In genomic region chr1:220294754-220295419, GRCh38 we compare ENCODE assay signal across 35 cellular contexts. TPM values are rescaled to one million over a fixed set of nuclear protein-coding genes. Genes with fewer than 3 reads are reported as not detected.
DNase-seq lines count a peak whose midpoint lies in the region; ATAC-seq, FAIRE-seq and TF ChIP-seq lines count a peak whose summit lies in the region.
"Had no signal": no experiment of that assay in that cellular context is flagged by ENCODE, and none has a peak within 500 bp of the region (broad histone marks: within the 10 kb centered on the region; RNA-seq: fewer than 3 reads in every experiment).

No MANE protein-coding gene starts in this region.

- no peak overlapping the region for H2AFZ ChIP-seq in astrocyte (ENCODE audit: low read depth, low read length)
- H2AFZ ChIP-seq: GM23338 had no signal

- no peaks in the 10 kb centered on the region for H3K36me3 ChIP-seq in astrocyte (ENCODE audit: insufficient read depth, low read length)
- H3K36me3 ChIP-seq: left ventricle myocardium inferior, uterus had no signal

- H3K27me3 Mint-ChIP-seq in HFFc6 (ENCODE audit: insufficient read depth) (peaks cover 5% of the 10 kb centered on the region; the same call in 1 of the 2 replicates), astrocyte (ENCODE audit: low read depth, unreplicated experiment) (peaks cover 2% of the 10 kb centered on the region)

- peak overlapping the region; percentile 57 for H3K4me3 Mint-ChIP-seq in HFFc6
- H3K4me3 Mint-ChIP-seq in astrocyte (ENCODE audit: unreplicated experiment), result no peak overlapping the region
- H3K4me3 Mint-ChIP-seq: activated naive CD8-positive, alpha-beta T cell; GM23338; stimulated activated naive CD8-positive, alpha-beta T cell treated with anti-CD3 and anti-CD28 coated beads, Interleukin-15, amount 100 ng/mL, for 72 hours had no signal

- H3K27ac ChIP-seq in astrocyte (ENCODE audit: low read depth, low read length), result no peak overlapping the region
- H3K27ac ChIP-seq: coronary artery, epithelial cell of prostate, left ventricle myocardium inferior, uterus had no signal

- peak; percentile 12 for DNase-seq in AG20443 (ENCODE audit: low spot score)
- DNase-seq in HFFc6, result peak; percentile 77
- peak; percentile 75 for DNase-seq in astrocyte (ENCODE audit: low read depth)
- DNase-seq in iris pigment epithelial cell (ENCODE audit: low read depth), result peak; percentile 10
- no peak for DNase-seq in NCI-H1930 (lab: John Stamatoyannopoulos, UW)
- DNase-seq in NCI-H1048 (lab: John Stamatoyannopoulos, UW), result no peak
- DNase-seq in medulla oblongata (ENCODE audit: extremely low spot score), result no peak
- DNase-seq: ACHN; activated CD4-positive, alpha-beta T cell treated with anti-CD3 and anti-CD28 coated beads, Interleukin-2, amount 50 U/mL, for 1 hour; activated effector memory CD4-positive, alpha-beta T cell treated with Interleukin-2 at 50 U/mL for 16 hours; activated T-cell treated with anti-CD3 and anti-CD28 coated beads, Interleukin-2, amount 50 U/mL, for 1 hour; aorta; C1 segment of cervical spinal cord; caudate nucleus; DMS153; effector CD8-positive, alpha-beta T cell; foreskin fibroblast; GDM1; head of caudate nucleus; left ventricle myocardium inferior; NCI-H1417; NCI-H2029 treated with DMSO at 0.1 percent for 48 hours; NCI-H2227 treated with DMSO at 0.1 percent for 48 hours; NCI-H748 treated with DMSO at 0.1 percent for 48 hours; right cardiac atrium; stimulated activated CD4-positive, alpha-beta T cell treated with anti-CD3 and anti-CD28 coated beads, Interleukin-12 subunit alpha, Interleukin-12 subunit beta, amount 100 ng/mL, for 4 hours; stimulated activated CD4-positive, alpha-beta T cell treated with anti-CD3 and anti-CD28 coated beads, Interleukin-2, amount 100 ng/mL, for 48 hours; stimulated activated naive CD8-positive, alpha-beta T cell treated with anti-CD3 and anti-CD28 coated beads, Interleukin-15, amount 100 ng/mL, for 72 hours; uterus had no signal

- peaks cover 8% of the 10 kb centered on the region for H3K4me1 ChIP-seq in astrocyte (ENCODE audit: insufficient read depth, low read length)
- H3K4me1 ChIP-seq: uterus had no signal

- no peaks in the 10 kb centered on the region for H3K9me3 ChIP-seq in astrocyte (ENCODE audit: insufficient read depth, low read depth, low read length)
- H3K9me3 ChIP-seq: left ventricle myocardium inferior, uterus had no signal

- H3K36me3 Mint-ChIP-seq in HFFc6 (ENCODE audit: low read depth), result no peaks in the 10 kb centered on the region
- H3K36me3 Mint-ChIP-seq in astrocyte (ENCODE audit: low read depth, unreplicated experiment), result no peaks in the 10 kb centered on the region
- H3K36me3 Mint-ChIP-seq: activated naive CD8-positive, alpha-beta T cell had no signal

- no peak for ATAC-seq in GM18873 (IDR thresholded peaks at IDR 0.05; ENCODE audit: low FRiP score, unreplicated experiment)
- ATAC-seq: GM23338; right cardiac atrium; stimulated activated naive CD8-positive, alpha-beta T cell treated with anti-CD3 and anti-CD28 coated beads, Interleukin-15, amount 100 ng/mL, for 72 hours had no signal

- no peak for FAIRE-seq in astrocyte (lab: Jason Lieb, UNC)
- FAIRE-seq: keratinocyte had no signal

- TF ChIP-seq CTCF in HFFc6 (IDR thresholded peaks at IDR 0.05), result no peak
- TF ChIP-seq CTCF in astrocyte (IDR thresholded peaks at IDR 0.05; ENCODE audit: insufficient read depth, low read depth, low read length), result no peak

- no peaks in the 10 kb centered on the region for H3K79me2 ChIP-seq in astrocyte (ENCODE audit: insufficient read depth, low read length)

- H3K9me3 Mint-ChIP-seq in HFFc6 (no peaks in the 10 kb centered on the region), astrocyte (ENCODE audit: unreplicated experiment) (no peaks in the 10 kb centered on the region)
- H3K9me3 Mint-ChIP-seq: GM23338; stimulated activated naive CD8-positive, alpha-beta T cell treated with anti-CD3 and anti-CD28 coated beads, Interleukin-15, amount 100 ng/mL, for 72 hours had no signal

- H3K4me1 Mint-ChIP-seq in HFFc6 (ENCODE audit: low read depth), result peaks cover 32% of the 10 kb centered on the region
- H3K4me1 Mint-ChIP-seq in astrocyte (ENCODE audit: low read depth, unreplicated experiment), result peaks cover 16% of the 10 kb centered on the region
- H3K4me1 Mint-ChIP-seq: stimulated activated naive CD8-positive, alpha-beta T cell treated with anti-CD3 and anti-CD28 coated beads, Interleukin-15, amount 100 ng/mL, for 72 hours had no signal

- no peaks in the 10 kb centered on the region for H4K20me1 ChIP-seq in astrocyte (ENCODE audit: insufficient read depth, low read length)

- H3K4me2 ChIP-seq in astrocyte (ENCODE audit: low read length), result peak overlapping the region; percentile 46
- H3K4me2 ChIP-seq: GM23338 had no signal

- no peaks in the 10 kb centered on the region for H3K27me3 ChIP-seq in astrocyte (ENCODE audit: insufficient read depth, low read length)
- H3K27me3 ChIP-seq: uterus had no signal

- H3K27ac Mint-ChIP-seq in HFFc6, result peak overlapping the region; percentile 63; the same call in 1 of the 2 replicates
- H3K27ac Mint-ChIP-seq in astrocyte (ENCODE audit: unreplicated experiment), result no peak overlapping the region
- H3K27ac Mint-ChIP-seq: activated naive CD8-positive, alpha-beta T cell; GM23338; stimulated activated naive CD8-positive, alpha-beta T cell treated with anti-CD3 and anti-CD28 coated beads, Interleukin-15, amount 100 ng/mL, for 72 hours had no signal

- H3K9ac ChIP-seq in astrocyte (ENCODE audit: low read length), result no peak overlapping the region

- no peak overlapping the region for H3K4me3 ChIP-seq in astrocyte (ENCODE audit: insufficient read depth, low read depth, low read length)
- H3K4me3 ChIP-seq: coronary artery, GM23338, left ventricle myocardium inferior, uterus had no signal

RNA-seq across cellular contexts. Expression of gene RAB3GAP2, which starts 22.6 kb away (rescaled TPM):
- 10 to 100 TPM; 42.0 to 49.6 (median 43.9) TPM for total RNA-seq in HFFc6 (2021; fragmentation: NEBNext Ultra II Directional; extraction: Animal tissue kit (Norgen Biotek cat#: 25700))
- 68.1 and 69.6 TPM in 2 replicates for total RNA-seq in astrocyte

Comparison
In these comparisons a context has a peak if more than half of its experiments do, and no peak if none do; other contexts are left out.
1. DNase-seq: peak in AG20443 (single experiment), HFFc6 (single experiment), astrocyte (single experiment) and iris pigment epithelial cell (single experiment); none in NCI-H1930 (0 of 2), NCI-H1048 (single experiment) and medulla oblongata (single experiment).